26 cellular contexts compared by ENCODE assay signal in genomic region chr15:58214941-58215340, GRCh38.
"Had no signal": no experiment of that assay in that cellular context is flagged by ENCODE, and none has a peak within 500 bp of the region (broad histone marks: within the 10 kb centered on the region; RNA-seq: fewer than 3 reads in every experiment).

No MANE protein-coding gene starts in this region.

- H3K9me3 Mint-ChIP-seq: effector memory CD8-positive, alpha-beta T cell had no signal

- H3K36me3 Mint-ChIP-seq: memory B cell, mesothelial cell of epicardium had no signal

- H3K79me2 ChIP-seq: hepatocyte had no signal

- H3K4me3 ChIP-seq: coronary artery, gastroesophageal sphincter, heart left ventricle, hepatocyte, lung, mucosa of descending colon, pancreas, right lobe of liver, suprapubic skin, transverse colon had no signal

- FAIRE-seq: endometrium, kidney, pancreas, small intestine had no signal

- ATAC-seq: effector memory CD8-positive, alpha-beta T cell; foreskin keratinocyte; gastroesophageal sphincter; heart left ventricle; mucosa of descending colon; naive thymus-derived CD4-positive, alpha-beta T cell; pancreas; right lobe of liver; stimulated activated naive CD8-positive, alpha-beta T cell treated with anti-CD3 and anti-CD28 coated beads, Interleukin-15, amount 100 ng/mL, for 72 hours had no signal

- H3K4me1 ChIP-seq: gastroesophageal sphincter, pancreas, transverse colon had no signal

- H3K36me3 ChIP-seq: gastroesophageal sphincter, heart left ventricle, pancreas, right lobe of liver, suprapubic skin, transverse colon had no signal

- H2AFZ ChIP-seq: hepatocyte had no signal

- H3K27ac ChIP-seq: coronary artery, foreskin keratinocyte, gastroesophageal sphincter, heart left ventricle, hepatocyte, pancreas, right lobe of liver, suprapubic skin, transverse colon had no signal

- H3K4me1 Mint-ChIP-seq: memory B cell; stimulated activated naive CD8-positive, alpha-beta T cell treated with anti-CD3 and anti-CD28 coated beads, Interleukin-15, amount 100 ng/mL, for 72 hours had no signal

- H3K9me3 ChIP-seq: mucosa of descending colon, pancreas, right lobe of liver, suprapubic skin, transverse colon had no signal

- H3K4me3 Mint-ChIP-seq: effector memory CD8-positive, alpha-beta T cell; memory B cell; mesothelial cell of epicardium; naive thymus-derived CD4-positive, alpha-beta T cell; nephron; stimulated activated naive CD8-positive, alpha-beta T cell treated with anti-CD3 and anti-CD28 coated beads, Interleukin-15, amount 100 ng/mL, for 72 hours had no signal

- H3K27me3 Mint-ChIP-seq: effector memory CD8-positive, alpha-beta T cell had no signal

- H3K4me2 ChIP-seq: hepatocyte had no signal

- H3K27me3 ChIP-seq: foreskin keratinocyte, gastroesophageal sphincter, heart left ventricle, hepatocyte, pancreas, right lobe of liver, suprapubic skin, transverse colon had no signal

- H3K27ac Mint-ChIP-seq: effector memory CD8-positive, alpha-beta T cell; memory B cell; mesothelial cell of epicardium; naive thymus-derived CD4-positive, alpha-beta T cell had no signal

- DNase-seq: effector memory CD8-positive, alpha-beta T cell; foreskin keratinocyte; heart left ventricle; kidney; mucosa of descending colon; naive thymus-derived CD4-positive, alpha-beta T cell; occipital lobe; pancreas; right lobe of liver; small intestine; stimulated activated CD4-positive, alpha-beta T cell treated with anti-CD3 and anti-CD28 coated beads, Interleukin-12 subunit alpha, Interleukin-12 subunit beta, amount 100 ng/mL, for 4 hours; stimulated activated CD4-positive, alpha-beta T cell treated with anti-CD3 and anti-CD28 coated beads, Interleukin-1b, Interleukin-23, amount 100 ng/mL, for 48 hours; stimulated activated CD4-positive, alpha-beta T cell treated with anti-CD3 and anti-CD28 coated beads, Interleukin-4, amount 100 ng/mL, for 1 hour; stimulated activated CD8-positive, alpha-beta memory T cell treated with anti-CD3 and anti-CD28 coated beads, Interleukin-4, amount 100 ng/mL, for 48 hours; stimulated activated naive CD4-positive, alpha-beta T cell; stimulated activated naive CD8-positive, alpha-beta T cell treated with anti-CD3 and anti-CD28 coated beads, Interleukin-15, amount 100 ng/mL, for 72 hours; transverse colon had no signal
